In genomic region chr7:49520971-49521370, GRCh38 we compare ENCODE assay signal across 2 cellular contexts.
TF ChIP-seq lines count a peak whose summit lies in the region.

No MANE protein-coding gene starts in this region.

TF ChIP-seq in H1, 55 proteins besides CTCF, POLR2A, EP300 and RAD21:
- no peak for TF ChIP-seq TCF12 (IDR thresholded peaks at IDR 0.05; ENCODE audit: low read depth, low read length)
- no peak for TF ChIP-seq CREB1 (IDR thresholded peaks at IDR 0.05)
- no peak for TF ChIP-seq RBBP5 (IDR thresholded peaks at IDR 0.05; ENCODE audit: borderline replicate concordance, low read depth, low read length)
- TF ChIP-seq, protein P1, sequence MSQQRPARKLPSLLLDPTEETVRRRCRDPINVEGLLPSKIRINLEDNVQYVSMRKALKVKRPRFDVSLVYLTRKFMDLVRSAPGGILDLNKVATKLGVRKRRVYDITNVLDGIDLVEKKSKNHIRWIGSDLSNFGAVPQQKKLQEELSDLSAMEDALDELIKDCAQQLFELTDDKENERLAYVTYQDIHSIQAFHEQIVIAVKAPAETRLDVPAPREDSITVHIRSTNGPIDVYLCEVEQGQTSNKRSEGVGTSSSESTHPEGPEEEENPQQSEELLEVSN (IDR thresholded peaks at IDR 0.05): no peak
- no peak for TF ChIP-seq ATF3 (IDR thresholded peaks at IDR 0.05; ENCODE audit: insufficient read depth, low read depth, low read length)
- TF ChIP-seq CHD2 (IDR thresholded peaks at IDR 0.05; ENCODE audit: low read length): no peak
- no peak for TF ChIP-seq TAF7 (optimal IDR thresholded peaks at IDR 0.05; ENCODE audit: borderline replicate concordance, low read depth, low read length)
- TF ChIP-seq ZNF274 (IDR thresholded peaks at IDR 0.05; ENCODE audit: borderline replicate concordance, extremely low read depth, low read length): no peak
- no peak for TF ChIP-seq JUND (IDR thresholded peaks at IDR 0.05; ENCODE audit: low read length)
- TF ChIP-seq, protein P2, sequence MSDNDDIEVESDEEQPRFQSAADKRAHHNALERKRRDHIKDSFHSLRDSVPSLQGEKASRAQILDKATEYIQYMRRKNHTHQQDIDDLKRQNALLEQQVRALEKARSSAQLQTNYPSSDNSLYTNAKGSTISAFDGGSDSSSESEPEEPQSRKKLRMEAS (IDR thresholded peaks at IDR 0.05): no peak
- TF ChIP-seq MAFK (IDR thresholded peaks at IDR 0.05; ENCODE audit: low read depth, low read length): no peak
- no peak for TF ChIP-seq FOSL1 (IDR thresholded peaks at IDR 0.05; ENCODE audit: insufficient read depth, low read depth, low read length)

TF ChIP-seq in HepG2, 621 proteins besides CTCF, POLR2A, EP300 and RAD21:
- TF ChIP-seq SIN3A (IDR thresholded peaks at IDR 0.05; ENCODE audit: borderline replicate concordance, low read depth, low read length): no peak
- no peak for TF ChIP-seq DNMT1 (CRISPR knock-in tag; IDR thresholded peaks at IDR 0.05)
- TF ChIP-seq ZNF263 (CRISPR knock-in tag; IDR thresholded peaks at IDR 0.05): no peak
- no peak for TF ChIP-seq ZNF660 (CRISPR knock-in tag; IDR thresholded peaks at IDR 0.05; ENCODE audit: borderline replicate concordance, low read depth)
- no peak for TF ChIP-seq HIVEP1 (CRISPR knock-in tag; IDR thresholded peaks at IDR 0.05)
- TF ChIP-seq EEA1 (CRISPR knock-in tag; IDR thresholded peaks at IDR 0.05; ENCODE audit: borderline replicate concordance): no peak
- TF ChIP-seq MTERF4 (CRISPR knock-in tag; IDR thresholded peaks at IDR 0.05): no peak
- TF ChIP-seq MTA1 (CRISPR knock-in tag; IDR thresholded peaks at IDR 0.05; ENCODE audit: borderline replicate concordance): no peak
- no peak for TF ChIP-seq ELF1 (CRISPR knock-in tag; IDR thresholded peaks at IDR 0.05)
- TF ChIP-seq POLR2AphosphoS2 (IDR thresholded peaks at IDR 0.05; ENCODE audit: low read depth, low read length): no peak
